In genomic region chr17:22454070-22454999, GRCh38 we compare ENCODE assay signal across 18 cellular contexts.
A peak's percentile ranks its signal among the peaks of the same experiment; 100 is the strongest.
DNase-seq lines count a peak whose midpoint lies in the region; ATAC-seq and TF ChIP-seq lines count a peak whose summit lies in the region.
"Had no signal": no experiment of that assay in that cellular context is flagged by ENCODE, and none has a peak within 500 bp of the region (broad histone marks: within the 10 kb centered on the region; RNA-seq: fewer than 3 reads in every experiment).

No MANE protein-coding gene starts in this region.

- no peak overlapping the region for H3K4ac ChIP-seq in trophoblast cell (ENCODE audit: low read depth, low read length)

- H3K4me1 ChIP-seq in trophoblast cell (ENCODE audit: control insufficient read depth in 1 of 2, insufficient read depth in 2 of 2, low read length in 2 of 2), result no peaks in the 10 kb centered on the region

- H2BK5ac ChIP-seq in trophoblast cell (ENCODE audit: low read depth, low read length, poor library complexity), result no peak overlapping the region

- peaks cover 29% of the 10 kb centered on the region for H3K9me3 ChIP-seq in trophoblast cell (ENCODE audit: insufficient read depth, low read depth, low read length)
- H3K9me3 ChIP-seq: MG63 had no signal

- no peaks in the 10 kb centered on the region for H3K79me1 ChIP-seq in trophoblast cell (ENCODE audit: low read length)

- no peaks in the 10 kb centered on the region for H3K36me3 ChIP-seq in trophoblast cell (ENCODE audit: control insufficient read depth in 1 of 2, insufficient read depth in 2 of 2, low read length in 2 of 2)
- H3K36me3 ChIP-seq: MG63 had no signal

- no peak overlapping the region for H3K18ac ChIP-seq in trophoblast cell (ENCODE audit: low read length)

- no peak overlapping the region for H4K8ac ChIP-seq in trophoblast cell (ENCODE audit: low read depth, low read length)

- H3K79me2 ChIP-seq in trophoblast cell (ENCODE audit: control insufficient read depth, insufficient read depth, low read length, poor library complexity), result no peaks in the 10 kb centered on the region

- no peak overlapping the region for H3K4me2 ChIP-seq in trophoblast cell (ENCODE audit: low read length)
- H3K4me2 ChIP-seq: PC-9 had no signal

- no peak overlapping the region for H4K91ac ChIP-seq in trophoblast cell (ENCODE audit: low read depth, low read length)

- no peak overlapping the region for H3K4me3 ChIP-seq in trophoblast cell (ENCODE audit: low read depth, low read length)
- H3K4me3 ChIP-seq: MG63, PC-9 had no signal

- WGBS in trophoblast cell (ENCODE audit: extremely low coverage, insufficient coverage, insufficient read length), result no CpG with 5 or more reads among the region's 82 CpGs

- no peak overlapping the region for H2BK12ac ChIP-seq in trophoblast cell (ENCODE audit: low read length)

- peak; percentile 87 for TF ChIP-seq CTCF in 22Rv1 (IDR thresholded peaks at IDR 0.05)
- TF ChIP-seq CTCF in C4-2B (conservative IDR thresholded peaks at IDR 0.05), result peak; percentile 79
- no peak for TF ChIP-seq CTCF in omental fat pad (IDR thresholded peaks at IDR 0.05)

- H4K12ac ChIP-seq in trophoblast cell (ENCODE audit: low read depth, low read length), result no peak overlapping the region

- H3K27ac ChIP-seq in 22Rv1 (no peak overlapping the region), C4-2B (no peak overlapping the region), trophoblast cell (ENCODE audit: low read depth, low read length) (no peak overlapping the region)
- H3K27ac ChIP-seq: PC-9 had no signal

- DNase-seq in SK-MEL-5 (ENCODE audit: low read depth, low spot score) (peak; percentile 13), omental fat pad (ENCODE audit: low spot score) (no peak), HUDEP-2 (lab: John Stamatoyannopoulos, UW; ENCODE audit: unreplicated experiment in 76 of 76) (no peak), trophoblast cell (no peak)
- DNase-seq: AML-193, DND-41, H9, MG63, NCI-H1048, NCI-H1436, NCI-H2029 treated with DMSO at 0.1 percent for 48 hours, NCI-H2171 treated with DMSO at 0.1 percent for 48 hours, NCI-H774, PC-9, T-helper 17 cell had no signal

- peak; percentile 44 for ATAC-seq in omental fat pad (ENCODE audit: low FRiP score)
- ATAC-seq in GM21515 (IDR thresholded peaks at IDR 0.05; ENCODE audit: unreplicated experiment), result no peak
- ATAC-seq: T-helper 17 cell had no signal

- H3K9ac ChIP-seq in trophoblast cell (ENCODE audit: low read length), result no peak overlapping the region

- no peak overlapping the region for H2BK120ac ChIP-seq in trophoblast cell (ENCODE audit: insufficient read depth, low read length, poor library complexity)

- H2AFZ ChIP-seq in trophoblast cell (ENCODE audit: insufficient read depth, low read length, poor library complexity), result no peak overlapping the region
- H2AFZ ChIP-seq: PC-9 had no signal

- H2AK5ac ChIP-seq in trophoblast cell (ENCODE audit: low read length), result no peak overlapping the region

- in situ Hi-C loops in SK-MEL-5 (cut with HindIII; ENCODE audit: low pct_unique_long_range_greater_than_20kb, low sequenced_read_pairs), result no loop called here

- no peak overlapping the region for H3K14ac ChIP-seq in trophoblast cell (ENCODE audit: low read length)

- H3K23ac ChIP-seq in trophoblast cell (ENCODE audit: low read length), result no peak overlapping the region

- no peaks in the 10 kb centered on the region for H3K27me3 ChIP-seq in trophoblast cell (ENCODE audit: insufficient read depth, low read length)
- H3K27me3 ChIP-seq: MG63 had no signal

Comparison
In these comparisons a context has a peak if more than half of its experiments do, and no peak if none do; other contexts are left out.
1. CTCF ChIP-seq: peak in 22Rv1 (single experiment) and C4-2B (single experiment); none in omental fat pad (0 of 3).